In genomic region chr15:68277605-68278344, GRCh38 we compare ENCODE assay signal across 8 cellular contexts. TPM values are rescaled to one million over a fixed set of nuclear protein-coding genes. Genes with fewer than 3 reads are reported as not detected.
DNase-seq lines count a peak whose midpoint lies in the region; ATAC-seq and TF ChIP-seq lines count a peak whose summit lies in the region.

Gene FEM1B, plus strand, starts transcription at chr15:68277745. Its CDS starts 673 bp downstream, at chr15:68278418.

- H3K4me3 ChIP-seq in adrenal gland, result peak within 1 kb of the TSS; percentile 80 to 96 (median 88)
- peak within 1 kb of the TSS; percentile 62 to 98 (median 82) for H3K4me3 ChIP-seq in heart left ventricle
- peak within 1 kb of the TSS; percentile 69 to 95 (median 87) for H3K4me3 ChIP-seq in upper lobe of left lung

- H3K9me3 ChIP-seq in adrenal gland (replicated peaks in 1 of 3), result no peaks in the 10 kb centered on the region
- no peaks in the 10 kb centered on the region for H3K9me3 ChIP-seq in heart left ventricle
- no peaks in the 10 kb centered on the region for H3K9me3 ChIP-seq in upper lobe of left lung

- peak in 1 of 4 donors; percentile 35 for TF ChIP-seq EP300 in upper lobe of left lung (IDR thresholded peaks at IDR 0.05)

- H3K27me3 ChIP-seq in adrenal gland, result no peaks in the 10 kb centered on the region
- no peaks in the 10 kb centered on the region for H3K27me3 ChIP-seq in heart left ventricle
- H3K27me3 ChIP-seq in upper lobe of left lung, result no peaks in the 10 kb centered on the region

- TF ChIP-seq CTCF in GM13977 (IDR thresholded peaks at IDR 0.05; ENCODE audit: extremely low read depth, insufficient read depth, missing control alignments), result no peak
- TF ChIP-seq CTCF in adrenal gland (IDR thresholded peaks at IDR 0.05), result peak in 2 of 6 experiments; percentile 42 to 56
- TF ChIP-seq CTCF in heart left ventricle (IDR thresholded peaks at IDR 0.05), result peak in 2 of 12 donors; percentile 12 to 13
- peak in 4 of 6 experiments; percentile 37 to 82 (median 52) for TF ChIP-seq CTCF in upper lobe of left lung (IDR thresholded peaks at IDR 0.05)

- ATAC-seq in HG02870 (IDR thresholded peaks at IDR 0.05; ENCODE audit: unreplicated experiment), result peak; percentile 62
- ATAC-seq in heart left ventricle, result peak; percentile 90 to 95 (median 94)
- ATAC-seq in upper lobe of left lung (ENCODE audit: low FRiP score in 2 of 2), result peak; percentile 96 to 97

- H3K4me1 ChIP-seq in adrenal gland (replicated peaks in 1 of 2) (peaks cover 35 to 60% of the 10 kb centered on the region in 2 donors), heart left ventricle (peaks cover 6 to 77% (median 53%) of the 10 kb centered on the region in 12 donors), upper lobe of left lung (peaks cover 39 to 60% (median 54%) of the 10 kb centered on the region in 4 donors)

- H3K36me3 ChIP-seq in adrenal gland (replicated peaks in 1 of 2) (no peaks in the 10 kb centered on the region), heart left ventricle (no peaks in the 10 kb centered on the region), upper lobe of left lung (no peaks in the 10 kb centered on the region)

- TF ChIP-seq POLR2A in adrenal gland (IDR thresholded peaks at IDR 0.05) (peak; percentile 33 to 75), heart left ventricle (IDR thresholded peaks at IDR 0.05) (peak in 1 of 2 donors; percentile 19), upper lobe of left lung (IDR thresholded peaks at IDR 0.05) (peak; percentile 72 to 84 (median 76))

- in situ Hi-C loops in GM13977 (cut with MboI; ENCODE audit: low pct_unique_long_range_greater_than_20kb, low sequenced_read_pairs, unreplicated experiment), result no loop called here

- DNase-seq in GM13977 (ENCODE audit: low spot score) (peak; percentile 91), NCI-H146 treated with DMSO at 0.1 percent for 48 hours (lab: John Stamatoyannopoulos, UW; ENCODE audit: unreplicated experiment) (peak; percentile 63), T-helper 1 cell (peak; percentile 78 to 93 (median 85)), adrenal gland (peak; percentile 89 to 95 (median 92)), heart left ventricle (peak; percentile 92 to 95 (median 93)), posterior vena cava (ENCODE audit: low spot score) (peak; percentile 97), upper lobe of left lung (peak; percentile 91 to 97)

- intact Hi-C loops in adrenal gland (cut with DNase I) (no loop called here), heart left ventricle (cut with DNase I) (loop anchor here in 1 of 10 donors (2.0 kb wide), 1 partner anchor 21 kb away; no protein-coding TSS in a partner anchor), posterior vena cava (cut with DNase I) (no loop called here)

- WGBS in adrenal gland, 4 donors, result 0 to 4% (median 1%) methylated on average over 5 to 84 of the region's 85 CpGs
- WGBS in heart left ventricle, 4 donors, result 0 to 4% (median 1%) methylated on average over 5 to 85 of the region's 85 CpGs
- WGBS in upper lobe of left lung, 2 donors, result 1% methylated on average over 25 of the region's 85 CpGs; no CpG with 5 or more reads in 1 of the 2 donors

- H3K27ac ChIP-seq in adrenal gland (peak within 1 kb of the TSS; percentile 97 to 98 (median 97)), heart left ventricle (peak within 1 kb of the TSS; percentile 93 to 100 (median 98)), upper lobe of left lung (peak within 1 kb of the TSS; percentile 94 to 99 (median 96))

RNA-seq across cellular contexts. Expression of gene FEM1B, which starts in this region (rescaled TPM):
- 10 to 100 TPM; 25.2 to 57.7 (median 43.8) TPM for total RNA-seq in adrenal gland
- 10 to 100 TPM in 1 of 3 donors, 1 to 10 TPM in 2; 7.0 to 35.7 (median 9.3) TPM for polyA plus RNA-seq in adrenal gland
- total RNA-seq in heart left ventricle, result 10 to 100 TPM; 30.2 to 94.0 (median 61.2) TPM
- 10 to 100 TPM in 1 of 2 donors, 1 to 10 TPM in 1; 9.3 to 52.7 TPM for polyA plus RNA-seq in heart left ventricle
- 100 to 1,000 TPM in 1 of 2 donors, 10 to 100 TPM in 1; 98.5 to 138 TPM for total RNA-seq in posterior vena cava
- 10 to 100 TPM; 16.0 to 58.8 (median 36.9) TPM for total RNA-seq in upper lobe of left lung

Comparison
In these comparisons a context has a peak if more than half of its experiments do, and no peak if none do; other contexts are left out.
1. Peak in every context shown above with its lines: DNase-seq, ATAC-seq, H3K4me3 ChIP-seq and H3K27ac ChIP-seq.